ENCODE assay signal across 8 cellular contexts in genomic region chr1:70685300-70686286, GRCh38.
DNase-seq lines count a peak whose midpoint lies in the region; ATAC-seq and TF ChIP-seq lines count a peak whose summit lies in the region.

No MANE protein-coding gene starts in this region.

- H3K4me1 Mint-ChIP-seq in T-cell, result no peaks in the 10 kb centered on the region

- no peak overlapping the region for H3K4me3 Mint-ChIP-seq in T-cell

- DNase-seq in AG09319 (ENCODE audit: extremely low read depth, low read depth) (peak; percentile 44), NCI-H146 (lab: John Stamatoyannopoulos, UW) (peak; percentile 85), T-cell (peak in 21 of 34 experiments; percentile 1 to 35 (median 14)), left kidney (ENCODE audit: low read depth, low spot score) (peak; percentile 83)
- DNase-seq in central memory CD4-positive, alpha-beta T cell, result peak; percentile 18
- DNase-seq in stimulated activated CD8-positive, alpha-beta memory T cell treated with anti-CD3 and anti-CD28 coated beads, Interleukin-4, amount 100 ng/mL, for 4 hours (ENCODE audit: low read depth in 2 of 2, low spot score in 1 of 2), result peak; percentile 1

- H3K27ac Mint-ChIP-seq in T-cell, result no peak overlapping the region

- CTCF ChIA-PET in T-cell (lab: Charles Lee), result interaction anchor here in 1 of 2 donors (0.6 kb wide), 1 partner anchor 207 kb away, joined by 3 read pairs; no protein-coding TSS in a partner anchor

- TF ChIP-seq CTCF in AG09319 (IDR thresholded peaks at IDR 0.05; ENCODE audit: low read depth, low read length), result peak; percentile 95

- peaks cover 7 to 14% of the 10 kb centered on the region in 2 donors for H3K27me3 Mint-ChIP-seq in T-cell

- no peaks in the 10 kb centered on the region for H3K36me3 Mint-ChIP-seq in T-cell

- POLR2A ChIA-PET in T-cell (lab: Charles Lee), result interaction anchor here in 1 of 2 donors (0.6 kb wide), 1 partner anchor 55 kb away, joined by 3 read pairs; no protein-coding TSS in a partner anchor

- ATAC-seq in GM18520 (IDR thresholded peaks at IDR 0.05; ENCODE audit: unreplicated experiment) (peak; percentile 96), HG02938 (IDR thresholded peaks at IDR 0.05; ENCODE audit: unreplicated experiment) (peak; percentile 98), T-cell (replicated peaks in 1 of 4) (peak; percentile 23 to 52 (median 48))

- no peaks in the 10 kb centered on the region for H3K9me3 Mint-ChIP-seq in T-cell

Comparison
In these comparisons a context has a peak if more than half of its experiments do, and no peak if none do; other contexts are left out.
1. Peak in every context shown above with its lines: DNase-seq and ATAC-seq.
2. DNase-seq: peak in every context shown above with its lines; median percentile 85 in NCI-H146; 83 in left kidney; 44 in AG09319; 18 in central memory CD4-positive, alpha-beta T cell; 14 in T-cell; 1 in stimulated activated CD8-positive, alpha-beta memory T cell treated with anti-CD3 and anti-CD28 coated beads, Interleukin-4, amount 100 ng/mL, for 4 hours.
3. ATAC-seq: peak in every context shown above with its lines; median percentile 98 in HG02938; 96 in GM18520; 48 in T-cell.